Comparison of ENCODE assay signal across 1 cellular context in genomic region chr1:145891143-145891542, GRCh38.
TF ChIP-seq lines count a peak whose summit lies in the region.

No MANE protein-coding gene starts in this region.

TF ChIP-seq in HepG2, 621 proteins besides CTCF, POLR2A, EP300 and RAD21:
- TF ChIP-seq ATF7 (IDR thresholded peaks at IDR 0.05) = no peak
- TF ChIP-seq ATF7 (CRISPR knock-in tag; IDR thresholded peaks at IDR 0.05) = no peak
- no peak for TF ChIP-seq SMARCC2 (IDR thresholded peaks at IDR 0.05)
- no peak for TF ChIP-seq LRRFIP1 (CRISPR knock-in tag; conservative IDR thresholded peaks at IDR 0.05)
- TF ChIP-seq PHF20 (CRISPR knock-in tag; IDR thresholded peaks at IDR 0.05) = no peak
- no peak for TF ChIP-seq SNAPC4 (CRISPR knock-in tag; IDR thresholded peaks at IDR 0.05)
- TF ChIP-seq PHF8 (CRISPR knock-in tag; IDR thresholded peaks at IDR 0.05) = 0 out of 2 replicates have a peak, but pooled peaks have one; percentile 8
- 0 out of 2 replicates have a peak, but pooled peaks have one; percentile 45 for TF ChIP-seq ZNF44 (CRISPR knock-in tag; IDR thresholded peaks at IDR 0.05)
- no peak for TF ChIP-seq SOX13 (IDR thresholded peaks at IDR 0.05)
- TF ChIP-seq SOX13 (CRISPR knock-in tag; conservative IDR thresholded peaks at IDR 0.05 in 1 of 2, IDR thresholded peaks at IDR 0.05 in 1 of 2) = peak in 1 of 2 experiments; percentile 62; a peak in 2 of 4 replicates
- TF ChIP-seq RFX3 (CRISPR knock-in tag; IDR thresholded peaks at IDR 0.05) = no peak
